19 cellular contexts compared by ENCODE assay signal in genomic region chr17:20043034-20043433, GRCh38. TPM values are rescaled to one million over a fixed set of nuclear protein-coding genes. Genes with fewer than 3 reads are reported as not detected.
DNase-seq lines count a peak whose midpoint lies in the region; ATAC-seq, FAIRE-seq and TF ChIP-seq lines count a peak whose summit lies in the region.
"Had no signal": no experiment of that assay in that cellular context is flagged by ENCODE, and none has a peak within 500 bp of the region (broad histone marks: within the 10 kb centered on the region; RNA-seq: fewer than 3 reads in every experiment).

No MANE protein-coding gene starts in this region.

- H3K9me3 ChIP-seq in A549 (no peaks in the 10 kb centered on the region), Karpas-422 (ENCODE audit: low read length) (no peaks in the 10 kb centered on the region)

- H3K27ac ChIP-seq in A549 = no peak overlapping the region
- no peak overlapping the region for H3K27ac ChIP-seq in Karpas-422 (ENCODE audit: low read length)
- H3K27ac ChIP-seq: PC-9, RWPE1 had no signal

- H3K4me1 Mint-ChIP-seq in activated T-helper 17 cell treated with anti-CD3 and anti-CD28 coated beads, Interleukin-2, amount 50 U/mL, for 72 hours = no peaks in the 10 kb centered on the region
- H3K4me1 Mint-ChIP-seq in natural killer cell = peaks cover 15 to 17% of the 10 kb centered on the region in 2 donors

- no peak overlapping the region for H2AFZ ChIP-seq in Karpas-422 (ENCODE audit: low read length)
- H2AFZ ChIP-seq: PC-9 had no signal

- no peaks in the 10 kb centered on the region for H3K9me3 Mint-ChIP-seq in activated T-helper 17 cell treated with anti-CD3 and anti-CD28 coated beads, Interleukin-2, amount 50 U/mL, for 72 hours
- no peaks in the 10 kb centered on the region for H3K9me3 Mint-ChIP-seq in natural killer cell

- POLR2A ChIA-PET in A549 (lab: Yijun Ruan, JAX) = no interaction called here

- peak; percentile 23 for FAIRE-seq in A549 (lab: Jason Lieb, UNC)

- H3K4me2 ChIP-seq in A549 = no peak overlapping the region
- no peak overlapping the region for H3K4me2 ChIP-seq in Karpas-422 (ENCODE audit: low read depth, low read length, poor library complexity, severe bottlenecking)
- H3K4me2 ChIP-seq: PC-9 had no signal

- TF ChIP-seq EP300 in A549 (IDR thresholded peaks at IDR 0.05) = no peak

- H3K27me3 ChIP-seq in Karpas-422 (ENCODE audit: low read length) = no peaks in the 10 kb centered on the region

- no peaks in the 10 kb centered on the region for H3K27me3 Mint-ChIP-seq in activated T-helper 17 cell treated with anti-CD3 and anti-CD28 coated beads, Interleukin-2, amount 50 U/mL, for 72 hours
- H3K27me3 Mint-ChIP-seq in natural killer cell (ENCODE audit: low read depth in 2 of 2) = no peaks in the 10 kb centered on the region

- H3K9me2 ChIP-seq in Karpas-422 (replicated peaks; ENCODE audit: insufficient read depth, low read length) = no peaks in the 10 kb centered on the region

- no peak overlapping the region for H3K27ac Mint-ChIP-seq in activated T-helper 17 cell treated with anti-CD3 and anti-CD28 coated beads, Interleukin-2, amount 50 U/mL, for 72 hours
- H3K27ac Mint-ChIP-seq in natural killer cell = peak overlapping the region; percentile 24 to 84
- H3K27ac Mint-ChIP-seq: CD4-positive, CD25-positive, alpha-beta regulatory T cell had no signal

- no peak overlapping the region for H3K4me3 Mint-ChIP-seq in activated T-helper 17 cell treated with anti-CD3 and anti-CD28 coated beads, Interleukin-2, amount 50 U/mL, for 72 hours
- H3K4me3 Mint-ChIP-seq in natural killer cell = no peak overlapping the region
- H3K4me3 Mint-ChIP-seq: CD4-positive, CD25-positive, alpha-beta regulatory T cell had no signal

- no peaks in the 10 kb centered on the region for H4K20me1 ChIP-seq in Karpas-422 (ENCODE audit: insufficient read depth, low read depth, low read length)

- 96% methylated on average over 3 of the region's 3 CpGs for WGBS in A549 (ENCODE audit: missing lambda C conversion rate)

- H3K36me3 ChIP-seq in Karpas-422 (ENCODE audit: insufficient read depth, low read length) = no peaks in the 10 kb centered on the region

- DNase-seq in A549 (ENCODE audit: low read depth in 1 of 2, low spot score in 1 of 2) (no peak), CD1c-positive myeloid dendritic cell (ENCODE audit: extremely low spot score) (peak; percentile 13), natural killer cell (no peak), NCI-H1436 treated with DMSO at 0.1 percent for 48 hours (lab: John Stamatoyannopoulos, UW) (no peak), SHP77 (lab: John Stamatoyannopoulos, UW) (no peak), Karpas-422 (no peak)
- DNase-seq: AML-193, DMS153, GF-D8, H7, KG1, NCI-H1417, NCI-H187 treated with DMSO at 0.1 percent for 48 hours, NCI-H226, NCI-H524, PC-9 had no signal

- CTCF ChIA-PET in A549 (lab: Yijun Ruan, JAX) = interaction anchor here (0.9 to 3.7 kb wide), 11 partner anchors 12 to 78 kb away, joined by 3 to 26 read pairs (median 4); partner anchors contain the start of gene SPECC1

- intact Hi-C loops in natural killer cell (cut with micrococcal nuclease) = no loop called here

- ATAC-seq in A549 (no peak), natural killer cell (peak; percentile 42 to 84 (median 77))
- ATAC-seq in activated T-helper 17 cell treated with anti-CD3 and anti-CD28 coated beads, Interleukin-2, amount 50 U/mL, for 72 hours (replicated peaks) = peak; percentile 21

- H3K4me3 ChIP-seq in A549 (no peak overlapping the region), Karpas-422 (ENCODE audit: low read length) (no peak overlapping the region)
- H3K4me3 ChIP-seq: PC-9 had no signal

- no peaks in the 10 kb centered on the region for H3K79me2 ChIP-seq in Karpas-422 (ENCODE audit: low read length)

- H3K9ac ChIP-seq in Karpas-422 (ENCODE audit: low read length) = no peak overlapping the region

- H3K4me1 ChIP-seq in A549 (no peaks in the 10 kb centered on the region), Karpas-422 (ENCODE audit: low read length) (no peaks in the 10 kb centered on the region)

- TF ChIP-seq RAD21 in A549 (conservative IDR thresholded peaks at IDR 0.05 in 1 of 2, IDR thresholded peaks at IDR 0.05 in 1 of 2) = no peak

- TF ChIP-seq POLR2A in A549 (IDR thresholded peaks at IDR 0.05; ENCODE audit: low read length) = no peak

- TF ChIP-seq CTCF in A549 (IDR thresholded peaks at IDR 0.05) (no peak), natural killer cell (IDR thresholded peaks at IDR 0.05) (no peak)

- H3K36me3 Mint-ChIP-seq in activated T-helper 17 cell treated with anti-CD3 and anti-CD28 coated beads, Interleukin-2, amount 50 U/mL, for 72 hours (ENCODE audit: low read depth) = no peaks in the 10 kb centered on the region
- no peaks in the 10 kb centered on the region for H3K36me3 Mint-ChIP-seq in natural killer cell
- H3K36me3 Mint-ChIP-seq: CD4-positive, CD25-positive, alpha-beta regulatory T cell had no signal

TF ChIP-seq in A549, 52 proteins besides CTCF, POLR2A, EP300 and RAD21:
- TF ChIP-seq NFE2L2 (conservative IDR thresholded peaks at IDR 0.05; ENCODE audit: low read length) (no peak), MYC (IDR thresholded peaks at IDR 0.05; ENCODE audit: borderline replicate concordance, low read length) (no peak), ZNF302 (CRISPR knock-in tag; IDR thresholded peaks at IDR 0.05) (no peak)
- TF ChIP-seq, protein P1, sequence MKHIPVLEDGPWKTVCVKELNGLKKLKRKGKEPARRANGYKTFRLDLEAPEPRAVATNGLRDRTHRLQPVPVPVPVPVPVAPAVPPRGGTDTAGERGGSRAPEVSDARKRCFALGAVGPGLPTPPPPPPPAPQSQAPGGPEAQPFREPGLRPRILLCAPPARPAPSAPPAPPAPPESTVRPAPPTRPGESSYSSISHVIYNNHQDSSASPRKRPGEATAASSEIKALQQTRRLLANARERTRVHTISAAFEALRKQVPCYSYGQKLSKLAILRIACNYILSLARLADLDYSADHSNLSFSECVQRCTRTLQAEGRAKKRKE (CRISPR knock-in tag; IDR thresholded peaks at IDR 0.05; ENCODE audit: low read depth) = no peak
- TF ChIP-seq, protein P2, sequence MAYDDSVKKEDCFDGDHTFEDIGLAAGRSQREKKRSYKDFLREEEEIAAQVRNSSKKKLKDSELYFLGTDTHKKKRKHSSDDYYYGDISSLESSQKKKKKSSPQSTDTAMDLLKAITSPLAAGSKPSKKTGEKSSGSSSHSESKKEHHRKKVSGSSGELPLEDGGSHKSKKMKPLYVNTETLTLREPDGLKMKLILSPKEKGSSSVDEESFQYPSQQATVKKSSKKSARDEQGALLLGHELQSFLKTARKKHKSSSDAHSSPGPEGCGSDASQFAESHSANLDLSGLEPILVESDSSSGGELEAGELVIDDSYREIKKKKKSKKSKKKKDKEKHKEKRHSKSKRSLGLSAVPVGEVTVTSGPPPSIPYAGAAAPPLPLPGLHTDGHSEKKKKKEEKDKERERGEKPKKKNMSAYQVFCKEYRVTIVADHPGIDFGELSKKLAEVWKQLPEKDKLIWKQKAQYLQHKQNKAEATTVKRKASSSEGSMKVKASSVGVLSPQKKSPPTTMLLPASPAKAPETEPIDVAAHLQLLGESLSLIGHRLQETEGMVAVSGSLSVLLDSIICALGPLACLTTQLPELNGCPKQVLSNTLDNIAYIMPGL (CRISPR knock-in tag; IDR thresholded peaks at IDR 0.05; ENCODE audit: borderline replicate concordance) = no peak
- TF ChIP-seq, protein P3, sequence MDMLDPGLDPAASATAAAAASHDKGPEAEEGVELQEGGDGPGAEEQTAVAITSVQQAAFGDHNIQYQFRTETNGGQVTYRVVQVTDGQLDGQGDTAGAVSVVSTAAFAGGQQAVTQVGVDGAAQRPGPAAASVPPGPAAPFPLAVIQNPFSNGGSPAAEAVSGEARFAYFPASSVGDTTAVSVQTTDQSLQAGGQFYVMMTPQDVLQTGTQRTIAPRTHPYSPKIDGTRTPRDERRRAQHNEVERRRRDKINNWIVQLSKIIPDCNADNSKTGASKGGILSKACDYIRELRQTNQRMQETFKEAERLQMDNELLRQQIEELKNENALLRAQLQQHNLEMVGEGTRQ (IDR thresholded peaks at IDR 0.05) = no peak
TF ChIP-seq in A549: peak in this region for 0.

RNA-seq across cellular contexts. Expression of gene SPECC1, which starts 33.9 kb away (rescaled TPM):
- 40.1 and 45.1 TPM in 2 replicates for polyA plus RNA-seq in A549 (2011; rRNA removed)
- polyA plus RNA-seq in A549 (2012; cell fraction: cytosol; rRNA removed) = 22.0 and 23.5 TPM in 2 replicates
- 27.4 and 30.6 TPM in 2 replicates for polyA plus RNA-seq in A549 (2012; cell fraction: nucleus; rRNA removed)
- 55.0 to 70.3 TPM (median 66.2 TPM) in 3 replicates for polyA plus RNA-seq in A549 (2017; fragmentation: RNase III; extraction: RNeasy Plus Mini Kit Qiagen cat#74134 plus additional on column Dnase treatment)
- polyA minus RNA-seq in A549 (2011; rRNA and poly(A)+ RNA removed) = 62.3 and 65.1 TPM in 2 replicates
- total RNA-seq in activated T-helper 17 cell treated with anti-CD3 and anti-CD28 coated beads, Interleukin-2, amount 50 U/mL, for 72 hours = 1 to 10 TPM; 5.7 to 9.6 TPM
- total RNA-seq in natural killer cell = 10 to 100 TPM; 29.3 to 45.1 (median 37.2) TPM
- total RNA-seq in Karpas-422 (2014; rRNA removed; shearing (Covaris generic); ENCODE audit: low replicate concordance) = 0.04 TPM in 1 of 2 replicates, not detected in the other

Comparison
In these comparisons a context has a peak if more than half of its experiments do, and no peak if none do; other contexts are left out.
1. ATAC-seq: peak in activated T-helper 17 cell treated with anti-CD3 and anti-CD28 coated beads, Interleukin-2, amount 50 U/mL, for 72 hours (single experiment) and natural killer cell (3 of 3); none in A549 (0 of 2).